10 cellular contexts compared by ENCODE assay signal in genomic region chr10:127908106-127908957, GRCh38. TPM values are rescaled to one million over a fixed set of nuclear protein-coding genes. Genes with fewer than 3 reads are reported as not detected.
DNase-seq lines count a peak whose midpoint lies in the region; ATAC-seq and TF ChIP-seq lines count a peak whose summit lies in the region.
"Had no signal": no experiment of that assay in that cellular context is flagged by ENCODE, and none has a peak within 500 bp of the region (broad histone marks: within the 10 kb centered on the region; RNA-seq: fewer than 3 reads in every experiment).

No MANE protein-coding gene starts in this region.

- DNase-seq in HL-60 (ENCODE audit: low read depth in 1 of 2, low spot score in 1 of 2) (no peak), adrenal gland (peak; percentile 78 to 97 (median 93)), left lung (no peak), stromal cell of bone marrow (ENCODE audit: low read depth) (peak; percentile 55), putamen (ENCODE audit: low spot score) (no peak), posterior cingulate gyrus (no peak), GF-D8 (lab: John Stamatoyannopoulos, UW) (no peak)

- H3K4me3 ChIP-seq in HL-60 (replicated peaks; ENCODE audit: insufficient read depth, low read length), result peak overlapping the region; percentile 63
- peak overlapping the region in 2 of 4 donors; percentile 55 to 90 for H3K4me3 ChIP-seq in adrenal gland
- peak overlapping the region; percentile 64 to 77 for H3K4me3 ChIP-seq in left lung

- WGBS in adrenal gland, 4 donors, result 30 to 42% (median 35%) methylated on average over 12 to 13 of the region's 13 CpGs

- H3K9me3 ChIP-seq in adrenal gland (replicated peaks in 1 of 3) (no peaks in the 10 kb centered on the region), left lung (no peaks in the 10 kb centered on the region)

- H3K27ac ChIP-seq in HL-60 (replicated peaks), result no peak overlapping the region
- H3K27ac ChIP-seq in adrenal gland, result peak overlapping the region; percentile 60 to 93 (median 91)
- peak overlapping the region; percentile 89 to 91 for H3K27ac ChIP-seq in left lung

- H3K27me3 ChIP-seq in HL-60 (ENCODE audit: insufficient read depth, poor library complexity, severe bottlenecking) (peaks cover 10% of the 10 kb centered on the region), adrenal gland (no peaks in the 10 kb centered on the region), left lung (peaks cover 0 to 9% of the 10 kb centered on the region in 2 donors)

- H3K36me3 ChIP-seq in adrenal gland (replicated peaks in 1 of 2) (no peaks in the 10 kb centered on the region), left lung (no peaks in the 10 kb centered on the region)

- intact Hi-C loops in adrenal gland (cut with DNase I) (loop anchor here (5.0 kb wide), 1 partner anchor 159 kb away; no protein-coding TSS in a partner anchor), left lung (cut with DNase I) (loop anchor here in 1 of 2 donors (10.0 kb wide), 1 partner anchor 106 kb away; no protein-coding TSS in a partner anchor), posterior cingulate gyrus (cut with DNase I) (no loop called here)

- no peak for TF ChIP-seq CTCF in HL-60 (IDR thresholded peaks at IDR 0.05; ENCODE audit: insufficient read depth, low read length)
- no peak for TF ChIP-seq CTCF in adrenal gland (IDR thresholded peaks at IDR 0.05)
- TF ChIP-seq CTCF in left lung (IDR thresholded peaks at IDR 0.05), result no peak

- ATAC-seq in left lung, result peak; percentile 44
- no peak for ATAC-seq in HG03095 (IDR thresholded peaks at IDR 0.05; ENCODE audit: unreplicated experiment)
- ATAC-seq: stimulated activated naive CD8-positive, alpha-beta T cell treated with anti-CD3 and anti-CD28 coated beads, Interleukin-15, Interleukin-2, amounts not matched to agents 100 U/mL and 50 U/mL, for 24 hours had no signal

- peak in 1 of 2 donors; percentile 56 for TF ChIP-seq POLR2A in adrenal gland (IDR thresholded peaks at IDR 0.05)

- peaks cover 32 to 50% of the 10 kb centered on the region in 2 donors for H3K4me1 ChIP-seq in adrenal gland (replicated peaks in 1 of 2)
- peaks cover 10 to 50% of the 10 kb centered on the region in 2 donors for H3K4me1 ChIP-seq in left lung

RNA-seq across cellular contexts. Expression of gene PTPRE, which starts 1.4 kb away (rescaled TPM):
- 10 to 100 TPM; 33.3 to 52.8 (median 44.7) TPM for total RNA-seq in adrenal gland
- 10 to 100 TPM in 2 of 3 donors, 1 to 10 TPM in 1; 7.6 to 36.9 (median 12.2) TPM for polyA plus RNA-seq in adrenal gland
- total RNA-seq in left lung, result 10 to 100 TPM; 51.4 to 88.7 TPM

RNA-seq across cellular contexts. Expression of gene CLRN3, which starts 15.6 kb away (rescaled TPM):
- under 1 TPM in 2 of 8 donors, not detected in 6; 0.29 to 0.61 TPM for total RNA-seq in adrenal gland
- not detected for polyA plus RNA-seq in adrenal gland
- not detected for total RNA-seq in left lung
- total RNA-seq: activated CD8-positive, alpha-beta memory T cell treated with anti-CD3 and anti-CD28 coated beads for 36 hours had no signal

Comparison
In these comparisons a context has a peak if more than half of its experiments do, and no peak if none do; other contexts are left out.
1. DNase-seq: peak in adrenal gland (7 of 7) and stromal cell of bone marrow (single experiment); none in HL-60 (0 of 2), left lung (0 of 2), putamen (single experiment), posterior cingulate gyrus (0 of 10) and GF-D8 (single experiment).